8 cellular contexts compared by ENCODE assay signal in the genomic region with DNA sequence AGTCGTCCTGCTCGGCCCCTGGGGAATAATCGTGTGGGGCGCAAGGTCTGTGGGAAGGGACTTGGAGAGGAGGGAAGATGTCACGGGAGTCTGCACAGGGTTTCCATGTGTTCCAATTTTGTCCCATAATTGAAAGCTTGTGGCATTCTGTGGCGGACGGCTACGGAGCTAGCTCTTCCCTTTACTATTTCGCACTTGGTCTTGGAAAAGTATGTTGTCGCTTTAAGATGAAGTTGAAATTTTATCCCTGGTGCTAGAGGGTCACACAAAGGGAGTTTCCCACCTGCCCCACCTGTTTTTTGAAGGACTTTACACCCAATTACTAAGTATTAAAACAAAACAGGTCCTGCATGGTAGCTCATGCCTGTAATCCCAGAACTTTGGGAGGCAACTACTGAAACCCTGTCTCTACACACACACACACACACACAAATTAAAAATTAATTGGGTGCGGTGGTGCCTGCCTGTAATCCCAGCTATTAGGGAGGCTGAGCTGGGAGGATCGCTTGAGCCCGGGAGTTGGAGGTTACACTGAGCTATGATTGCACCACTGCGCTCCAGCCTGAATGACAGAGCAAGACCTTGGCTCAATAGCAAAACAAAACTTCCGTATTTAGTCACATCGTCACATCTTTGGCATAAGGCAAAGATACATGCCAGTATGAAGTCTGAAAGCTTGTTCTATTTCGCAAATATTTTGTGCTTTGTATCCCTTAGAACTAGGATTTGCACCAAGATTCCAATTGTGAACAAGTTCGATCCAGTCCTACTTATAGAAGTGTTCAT. TPM values are rescaled to one million over a fixed set of nuclear protein-coding genes. Genes with fewer than 3 reads are reported as not detected.
DNase-seq lines count a peak whose midpoint lies in the region; ATAC-seq and TF ChIP-seq lines count a peak whose summit lies in the region.

No MANE protein-coding gene starts in this region.

- intact Hi-C loops in CD8-positive, alpha-beta T cell (cut with DNase I, micrococcal nuclease) = loop anchor here (1.0 to 5.0 kb wide), 15 partner anchors 13 to 841 kb away; partner anchors contain the start of genes COG3 (in 2 of the 2), GPALPP1 (in 1 of the 2), GTF2F2 (in 1 of the 2) and LCP1 (in 1 of the 2)
- intact Hi-C loops in gastrocnemius medialis (cut with DNase I; ENCODE audit: low total_unique reads) = loop anchor here (1.0 to 2.0 kb wide), 3 partner anchors 73 to 122 kb away; partner anchors contain the start of genes COG3 and SLC25A30

- peaks cover 34% of the 10 kb centered on the region for H3K4me1 ChIP-seq in CD8-positive, alpha-beta T cell (ENCODE audit: insufficient read depth, low read length)
- peaks cover 28 to 43% of the 10 kb centered on the region in 2 donors for H3K4me1 ChIP-seq in gastrocnemius medialis

- no peaks in the 10 kb centered on the region for H3K9me3 Mint-ChIP-seq in CD8-positive, alpha-beta T cell

- H3K27ac Mint-ChIP-seq in CD8-positive, alpha-beta T cell = peak overlapping the region; percentile 99

- H3K4me1 Mint-ChIP-seq in CD8-positive, alpha-beta T cell (ENCODE audit: low read depth) = peaks cover 54% of the 10 kb centered on the region

- no peak for TF ChIP-seq POLR2A in gastrocnemius medialis (IDR thresholded peaks at IDR 0.05)

- H3K9me3 ChIP-seq in CD8-positive, alpha-beta T cell (ENCODE audit: low read length) = no peaks in the 10 kb centered on the region
- no peaks in the 10 kb centered on the region for H3K9me3 ChIP-seq in gastrocnemius medialis

- ATAC-seq in CD8-positive, alpha-beta T cell = no peak
- ATAC-seq in gastrocnemius medialis = peak; percentile 26 to 32
- ATAC-seq in HG02642 (IDR thresholded peaks at IDR 0.05; ENCODE audit: poor library complexity, unreplicated experiment) = no peak

- peak overlapping the region; percentile 78 for H3K27ac ChIP-seq in CD8-positive, alpha-beta T cell (ENCODE audit: low read depth, low read length)
- H3K27ac ChIP-seq in adipose tissue (ENCODE audit: low read depth, low read length) = peak overlapping the region; percentile 93
- H3K27ac ChIP-seq in gastrocnemius medialis = peak overlapping the region; percentile 97 to 100 (median 99)

- peaks cover 27% of the 10 kb centered on the region for H3K36me3 ChIP-seq in CD8-positive, alpha-beta T cell (ENCODE audit: insufficient read depth, low read length)
- H3K36me3 ChIP-seq in gastrocnemius medialis = peaks cover 8 to 32% of the 10 kb centered on the region in 2 donors

- H3K36me3 Mint-ChIP-seq in CD8-positive, alpha-beta T cell = peaks cover 59% of the 10 kb centered on the region

- POLR2A ChIA-PET in CD8-positive, alpha-beta T cell (lab: Charles Lee) = interaction anchor here (0.8 to 3.5 kb wide), 8 partner anchors 19 to 123 kb away, joined by 3 to 28 read pairs (median 4); partner anchors contain the start of genes COG3 and SLC25A30

- no peak for DNase-seq in CD8-positive, alpha-beta T cell
- no peak for DNase-seq in LNCaP clone FGC (ENCODE audit: low read depth)
- DNase-seq in hepatic stellate cell (ENCODE audit: low spot score) = peak; percentile 49
- DNase-seq in gastrocnemius medialis = peak; percentile 24 to 70
- DNase-seq in stimulated activated CD4-positive, alpha-beta T cell treated with anti-CD3 and anti-CD28 coated beads, Interleukin-4, amount 100 ng/mL, for 4 hours = no peak
- no peak for DNase-seq in activated CD4-positive, CD25-positive, alpha-beta regulatory T cell (lab: John Stamatoyannopoulos, UW)

- TF ChIP-seq CTCF in CD8-positive, alpha-beta T cell (IDR thresholded peaks at IDR 0.05) = no peak
- TF ChIP-seq CTCF in LNCaP clone FGC (IDR thresholded peaks at IDR 0.05; ENCODE audit: control insufficient read depth, extremely low read depth, insufficient read depth) (no peak), gastrocnemius medialis (IDR thresholded peaks at IDR 0.05 in 4 of 5, conservative IDR thresholded peaks at IDR 0.05 in 1 of 5) (peak in 1 of 5 experiments; percentile 2)

- H3K27me3 Mint-ChIP-seq in CD8-positive, alpha-beta T cell (ENCODE audit: low read depth) = no peaks in the 10 kb centered on the region

- CTCF ChIA-PET in CD8-positive, alpha-beta T cell (lab: Charles Lee) = interaction anchor here (1.6 to 2.9 kb wide), 4 partner anchors 16 to 123 kb away, joined by 4 to 9 read pairs (median 8); partner anchors contain the start of gene COG3

- 14 to 20% (median 18%) methylated on average over 18 of the region's 18 CpGs for WGBS in adipose tissue, 3 donors

- H3K27me3 ChIP-seq in CD8-positive, alpha-beta T cell (ENCODE audit: insufficient read depth, low read length) = no peaks in the 10 kb centered on the region
- no peaks in the 10 kb centered on the region for H3K27me3 ChIP-seq in gastrocnemius medialis

- H3K4me3 ChIP-seq in CD8-positive, alpha-beta T cell (ENCODE audit: low read depth, low read length) = peak overlapping the region; percentile 83
- H3K4me3 ChIP-seq in LNCaP clone FGC (ENCODE audit: low read depth, low read length) = peak overlapping the region; percentile 84
- peak overlapping the region; percentile 73 to 100 (median 81) for H3K4me3 ChIP-seq in gastrocnemius medialis

- H3K4me3 Mint-ChIP-seq in CD8-positive, alpha-beta T cell = peak overlapping the region; percentile 99

- in situ Hi-C loops in gastrocnemius medialis (cut with MboI; ENCODE audit: low sequenced_read_pairs in 4 of 4) = loop anchor here in 1 of 4 donors (10.0 kb wide), 1 partner anchor 123 kb away; the partner anchor contains the start of gene COG3

RNA-seq across cellular contexts. Expression of gene TPT1, which starts 1.0 kb away (rescaled TPM):
- 1,000 to 10,000 TPM; 8,260 to 8,503 TPM for total RNA-seq in CD8-positive, alpha-beta T cell
- polyA plus RNA-seq in adipose tissue = over 10,000 TPM in 1 of 3 donors, 1,000 to 10,000 TPM in 2; 4,875 to 13,720 (median 5,684) TPM
- total RNA-seq in gastrocnemius medialis = 1,000 to 10,000 TPM; 4,595 to 7,577 (median 5,951) TPM

Comparison
In these comparisons a context has a peak if more than half of its experiments do, and no peak if none do; other contexts are left out.
1. ATAC-seq: peak in gastrocnemius medialis (2 of 2); none in CD8-positive, alpha-beta T cell (single experiment) and HG02642 (single experiment).
2. DNase-seq: peak in hepatic stellate cell (single experiment) and gastrocnemius medialis (2 of 2); none in CD8-positive, alpha-beta T cell (0 of 7), LNCaP clone FGC (single experiment), stimulated activated CD4-positive, alpha-beta T cell treated with anti-CD3 and anti-CD28 coated beads, Interleukin-4, amount 100 ng/mL, for 4 hours (0 of 2) and activated CD4-positive, CD25-positive, alpha-beta regulatory T cell (0 of 4).
3. Peak in every context shown above with its lines, with median percentiles within 50 percentile points of each other: H3K27ac ChIP-seq and H3K4me3 ChIP-seq.